ENCODE assay signal across 8 cellular contexts in the genomic region with DNA sequence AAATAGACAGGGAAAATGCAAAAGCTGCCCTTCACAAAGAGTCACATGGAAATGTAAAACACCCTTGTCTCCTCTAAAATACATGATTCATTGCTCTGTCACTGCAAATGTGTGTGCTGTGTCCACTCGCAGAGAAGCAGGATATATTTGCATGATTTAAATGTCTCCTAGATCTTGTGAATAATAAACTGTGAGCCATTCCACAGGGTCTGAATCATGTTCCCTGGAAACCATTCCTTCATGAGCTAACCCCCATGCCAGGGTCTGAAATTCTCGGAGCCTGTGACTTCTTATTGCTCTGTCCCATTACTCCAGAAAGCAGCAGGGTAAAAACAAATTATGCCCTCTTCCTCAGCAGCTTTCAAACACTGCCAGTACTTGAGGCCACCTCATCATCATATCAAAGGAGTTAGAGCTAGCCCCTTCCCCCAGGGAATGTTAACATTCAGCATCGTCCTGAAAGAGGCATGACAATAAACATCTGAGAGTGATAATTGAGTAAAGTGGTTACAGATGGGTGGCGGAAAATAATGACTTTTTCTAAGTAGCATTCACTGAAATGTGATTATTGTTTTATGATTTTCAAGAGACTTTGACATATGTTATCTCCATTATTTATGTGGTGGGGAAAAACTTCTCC.
DNase-seq lines count a peak whose midpoint lies in the region; TF ChIP-seq lines count a peak whose summit lies in the region.

No MANE protein-coding gene starts in this region.

- no peak overlapping the region for H3K27ac ChIP-seq in effector memory CD4-positive, alpha-beta T cell (ENCODE audit: insufficient read depth, low read length, poor library complexity, severe bottlenecking)

- TF ChIP-seq CTCF in AG09319 (IDR thresholded peaks at IDR 0.05; ENCODE audit: low read depth, low read length) (no peak), GM10266 (IDR thresholded peaks at IDR 0.05; ENCODE audit: control insufficient read depth, insufficient read depth, low read depth, missing control alignments) (no peak)

- peaks cover 5% of the 10 kb centered on the region for H3K9me3 ChIP-seq in adipocyte (ENCODE audit: control insufficient read depth, low read length)
- no peaks in the 10 kb centered on the region for H3K9me3 ChIP-seq in effector memory CD4-positive, alpha-beta T cell (ENCODE audit: control insufficient read depth, low read length)

- H3K4me3 ChIP-seq in adipocyte (ENCODE audit: low read length) = peak overlapping the region; percentile 46
- no peak overlapping the region for H3K4me3 ChIP-seq in effector memory CD4-positive, alpha-beta T cell (ENCODE audit: insufficient read depth, low read depth, low read length, poor library complexity, severe bottlenecking)

- H3K4me1 ChIP-seq in adipocyte (ENCODE audit: control insufficient read depth, insufficient read depth, low read length) = peaks cover 15% of the 10 kb centered on the region
- H3K4me1 ChIP-seq in effector memory CD4-positive, alpha-beta T cell (ENCODE audit: control insufficient read depth, insufficient read depth, low read length, poor library complexity, severe bottlenecking) = no peaks in the 10 kb centered on the region

- peak; percentile 47 for DNase-seq in AG09319 (ENCODE audit: extremely low read depth, low read depth)
- DNase-seq in NCI-H1105 (lab: John Stamatoyannopoulos, UW) = peak; percentile 87
- DNase-seq in adipocyte (ENCODE audit: low read depth) = peak; percentile 83
- DNase-seq in inferior parietal cortex (ENCODE audit: extremely low spot score) = peak; percentile 34
- DNase-seq in stimulated activated CD4-positive, alpha-beta T cell treated with anti-CD3 and anti-CD28 coated beads, Interleukin-4, amount 100 ng/mL, for 24 hours = no peak
- no peak for DNase-seq in activated CD4-positive, alpha-beta T cell treated with anti-CD3 and anti-CD28 coated beads for 48 hours
- DNase-seq in GM10266 (ENCODE audit: extremely low spot score) = no peak
- no peak for DNase-seq in effector memory CD4-positive, alpha-beta T cell

- no peaks in the 10 kb centered on the region for H3K27me3 ChIP-seq in adipocyte (replicated peaks; ENCODE audit: control insufficient read depth, insufficient read depth, low read length)
- H3K27me3 ChIP-seq in effector memory CD4-positive, alpha-beta T cell (replicated peaks; ENCODE audit: control insufficient read depth, insufficient read depth, low read length, poor library complexity, severe bottlenecking) = no peaks in the 10 kb centered on the region

- H3K9ac ChIP-seq in adipocyte (ENCODE audit: low read length) = peak overlapping the region; percentile 58

- no peaks in the 10 kb centered on the region for H3K36me3 ChIP-seq in adipocyte (ENCODE audit: control insufficient read depth, insufficient read depth, low read length, severe bottlenecking)
- H3K36me3 ChIP-seq in effector memory CD4-positive, alpha-beta T cell (ENCODE audit: control insufficient read depth, insufficient read depth, low read length) = no peaks in the 10 kb centered on the region

Comparison
In these comparisons a context has a peak if more than half of its experiments do, and no peak if none do; other contexts are left out.
1. DNase-seq: peak in AG09319 (single experiment), NCI-H1105 (single experiment), adipocyte (single experiment) and inferior parietal cortex (single experiment); none in stimulated activated CD4-positive, alpha-beta T cell treated with anti-CD3 and anti-CD28 coated beads, Interleukin-4, amount 100 ng/mL, for 24 hours (single experiment), activated CD4-positive, alpha-beta T cell treated with anti-CD3 and anti-CD28 coated beads for 48 hours (single experiment), GM10266 (single experiment) and effector memory CD4-positive, alpha-beta T cell (0 of 3).